ENCODE assay signal across 16 cellular contexts in the genomic region with DNA sequence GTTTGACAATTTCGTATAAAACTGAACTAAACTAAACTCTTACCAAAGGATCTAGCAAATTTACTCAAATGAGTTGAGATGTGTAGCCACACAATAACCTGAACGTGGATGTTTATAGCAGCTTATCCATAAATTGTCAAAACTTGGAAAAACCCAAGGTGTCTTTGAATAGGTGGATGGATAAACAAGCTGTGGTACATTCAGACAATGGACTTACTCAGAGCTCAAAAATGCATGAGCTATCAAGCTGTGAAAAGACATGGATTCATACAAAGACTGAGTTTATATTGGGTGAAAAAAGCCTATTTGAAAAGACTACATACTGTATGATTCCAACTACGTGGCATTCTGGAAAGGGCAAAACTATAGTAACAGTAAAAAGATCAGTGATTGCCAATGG.
"Had no signal": no experiment of that assay in that cellular context is flagged by ENCODE, and none has a peak within 500 bp of the region (broad histone marks: within the 10 kb centered on the region; RNA-seq: fewer than 3 reads in every experiment).

No MANE protein-coding gene starts in this region.

- H3K4me1 ChIP-seq: right atrium auricular region, thyroid gland had no signal

- FAIRE-seq: colon had no signal

- H3K4me3 Mint-ChIP-seq: activated naive CD4-positive, alpha-beta T cell treated with anti-CD3 and anti-CD28 coated beads, Interleukin-2, amount 10 ng/mL, durations not matched to agents 7 days and 5 days; endodermal cell; T-helper 1 cell treated with Interleukin-12 subunit alpha and Interleukin-12 subunit beta and Interleukin-4 antibody, amounts not matched to agents 30 μg/mL and 1 μg/mL, for 36 hours had no signal

- H3K4me1 Mint-ChIP-seq: activated naive CD4-positive, alpha-beta T cell treated with anti-CD3 and anti-CD28 coated beads, Interleukin-2, amount 10 ng/mL, durations not matched to agents 7 days and 5 days; endodermal cell had no signal

- H3K27ac Mint-ChIP-seq: activated naive CD4-positive, alpha-beta T cell treated with anti-CD3 and anti-CD28 coated beads, Interleukin-2, amount 10 ng/mL, durations not matched to agents 7 days and 5 days; endodermal cell; progenitor cell of endocrine pancreas; T-helper 1 cell treated with Interleukin-12 subunit alpha and Interleukin-12 subunit beta and Interleukin-4 antibody, amounts not matched to agents 30 μg/mL and 1 μg/mL, for 36 hours had no signal

- H3K27me3 Mint-ChIP-seq: activated naive CD4-positive, alpha-beta T cell treated with anti-CD3 and anti-CD28 coated beads, Interleukin-2, amount 10 ng/mL, durations not matched to agents 7 days and 5 days; progenitor cell of endocrine pancreas had no signal

- H3K27ac ChIP-seq: right atrium auricular region, thyroid gland had no signal

- H3K4me3 ChIP-seq: right atrium auricular region, thyroid gland had no signal

- H3K36me3 ChIP-seq: right atrium auricular region, thyroid gland had no signal

- H3K9me3 ChIP-seq: right atrium auricular region, thyroid gland had no signal

- H3K27me3 ChIP-seq: right atrium auricular region, thyroid gland had no signal

- H3K9me3 Mint-ChIP-seq: activated naive CD4-positive, alpha-beta T cell treated with anti-CD3 and anti-CD28 coated beads, Interleukin-2, amount 10 ng/mL, durations not matched to agents 7 days and 5 days had no signal

- DNase-seq: activated CD8-positive, alpha-beta memory T cell treated with anti-CD3 and anti-CD28 coated beads for 24 hours; activated CD8-positive, alpha-beta memory T cell treated with anti-CD3 and anti-CD28 coated beads, Interleukin-2, amount 50 U/mL, for 48 hours; activated effector memory CD4-positive, alpha-beta T cell treated with Interleukin-2 at 50 U/mL for 16 hours; activated naive CD4-positive, alpha-beta T cell treated with anti-CD3 and anti-CD28 coated beads, Interleukin-2, amount 10 ng/mL, durations not matched to agents 7 days and 5 days; activated T-cell treated with anti-CD3 and anti-CD28 coated beads, Interleukin-2, amount 50 U/mL, for 48 hours; aorta; caudate nucleus; endodermal cell; midbrain; stimulated activated CD4-positive, alpha-beta T cell treated with anti-CD3 and anti-CD28 coated beads, Interleukin-2, amount 100 ng/mL, for 24 hours; stimulated activated naive CD4-positive, alpha-beta T cell treated with Interleukin-2 at 50 U/mL for 16 hours; thyroid gland had no signal
